Comparison of ENCODE assay signal across 10 cellular contexts in the genomic region with DNA sequence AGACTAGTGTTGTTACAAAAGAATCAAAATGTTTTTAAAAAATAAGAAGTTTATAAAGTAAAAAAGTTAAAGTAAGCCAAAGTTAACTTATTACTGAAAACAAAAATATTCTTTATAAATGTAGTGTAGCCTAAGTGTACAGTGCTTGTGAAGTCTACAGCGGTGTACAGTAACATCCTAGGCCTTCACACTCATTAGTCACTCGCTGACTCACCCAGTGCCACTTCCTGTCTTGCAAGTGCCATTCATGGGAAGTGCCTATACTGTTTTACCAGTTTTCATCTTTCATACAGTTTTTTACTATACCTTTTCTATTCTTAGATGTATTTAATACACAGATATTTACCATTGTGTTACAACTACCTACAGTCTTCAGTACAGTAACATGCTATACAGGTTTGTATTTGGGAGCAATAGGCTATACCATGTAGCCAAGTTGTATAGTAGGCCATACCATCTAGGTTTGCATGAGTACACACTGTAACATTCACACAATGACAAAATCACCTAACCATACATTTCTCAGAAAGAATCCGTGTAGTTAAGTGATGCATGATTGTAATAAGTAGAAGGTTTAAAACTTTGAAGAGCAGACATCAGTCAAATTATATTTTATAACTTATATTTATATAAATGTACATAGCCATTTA. TPM values are rescaled to one million over a fixed set of nuclear protein-coding genes. Genes with fewer than 3 reads are reported as not detected.
DNase-seq lines count a peak whose midpoint lies in the region; ATAC-seq, FAIRE-seq and TF ChIP-seq lines count a peak whose summit lies in the region.
"Had no signal": no experiment of that assay in that cellular context is flagged by ENCODE, and none has a peak within 500 bp of the region (broad histone marks: within the 10 kb centered on the region; RNA-seq: fewer than 3 reads in every experiment).

No MANE protein-coding gene starts in this region.

- DNase-seq in HL-60 (ENCODE audit: low read depth in 1 of 2, low spot score in 1 of 2) (peak; percentile 47 to 86), immature natural killer cell (peak; percentile 11 to 47 (median 20)), urothelium cell line (ENCODE audit: low spot score) (peak; percentile 43), DMS114 treated with DMSO at 0.1 percent for 48 hours (lab: John Stamatoyannopoulos, UW; ENCODE audit: unreplicated experiment) (no peak), hypothalamus (lab: John Stamatoyannopoulos, UW) (no peak)
- DNase-seq in activated CD8-positive, alpha-beta T cell treated with anti-CD3 and anti-CD28 coated beads, Interleukin-2, amount 10 ng/mL, durations not matched to agents 7 days and 5 days: peak; percentile 56

- no peaks in the 10 kb centered on the region for H3K27me3 ChIP-seq in HL-60 (ENCODE audit: insufficient read depth, poor library complexity, severe bottlenecking)

- no peak overlapping the region; the same call in 1 of the 2 replicates for H3K27ac ChIP-seq in HL-60 (replicated peaks)

- CTCF ChIA-PET in activated CD8-positive, alpha-beta T cell treated with anti-CD3 and anti-CD28 coated beads, Interleukin-2, amount 10 ng/mL, durations not matched to agents 7 days and 5 days (lab: Charles Lee): no interaction called here

- H3K9me3 Mint-ChIP-seq in activated CD8-positive, alpha-beta T cell treated with anti-CD3 and anti-CD28 coated beads, Interleukin-2, amount 10 ng/mL, durations not matched to agents 7 days and 5 days (ENCODE audit: insufficient read depth): no peaks in the 10 kb centered on the region
- H3K9me3 Mint-ChIP-seq in immature natural killer cell: no peaks in the 10 kb centered on the region
- H3K9me3 Mint-ChIP-seq: memory B cell had no signal

- H3K27ac Mint-ChIP-seq in activated CD8-positive, alpha-beta T cell treated with anti-CD3 and anti-CD28 coated beads, Interleukin-2, amount 10 ng/mL, durations not matched to agents 7 days and 5 days: no peak overlapping the region
- H3K27ac Mint-ChIP-seq in immature natural killer cell: peak overlapping the region; percentile 58 to 79 (median 72)
- H3K27ac Mint-ChIP-seq: memory B cell had no signal

- H3K4me1 Mint-ChIP-seq in activated CD8-positive, alpha-beta T cell treated with anti-CD3 and anti-CD28 coated beads, Interleukin-2, amount 10 ng/mL, durations not matched to agents 7 days and 5 days (ENCODE audit: low read depth): peaks cover 6% of the 10 kb centered on the region
- H3K4me1 Mint-ChIP-seq in immature natural killer cell: peaks cover 14 to 22% of the 10 kb centered on the region in 2 donors
- H3K4me1 Mint-ChIP-seq: memory B cell had no signal

- H3K4me3 Mint-ChIP-seq in activated CD8-positive, alpha-beta T cell treated with anti-CD3 and anti-CD28 coated beads, Interleukin-2, amount 10 ng/mL, durations not matched to agents 7 days and 5 days: no peak overlapping the region
- H3K4me3 Mint-ChIP-seq in immature natural killer cell: peak overlapping the region in 2 of 5 donors; percentile 29 to 68
- H3K4me3 Mint-ChIP-seq: memory B cell had no signal

- H3K4me3 ChIP-seq in HL-60 (replicated peaks; ENCODE audit: insufficient read depth, low read length): no peak overlapping the region
- H3K4me3 ChIP-seq: K562 had no signal

- POLR2A ChIA-PET in activated CD8-positive, alpha-beta T cell treated with anti-CD3 and anti-CD28 coated beads, Interleukin-2, amount 10 ng/mL, durations not matched to agents 7 days and 5 days (lab: Charles Lee): no interaction called here

- ATAC-seq in GM18498 (IDR thresholded peaks at IDR 0.05; ENCODE audit: unreplicated experiment): peak; percentile 86
- peak; percentile 83 for ATAC-seq in activated CD8-positive, alpha-beta T cell treated with anti-CD3 and anti-CD28 coated beads, Interleukin-2, amount 10 ng/mL, durations not matched to agents 7 days and 5 days
- ATAC-seq in GM21737 (IDR thresholded peaks at IDR 0.05; ENCODE audit: unreplicated experiment): no peak
- ATAC-seq: K562 had no signal

- no peak for TF ChIP-seq CTCF in HL-60 (IDR thresholded peaks at IDR 0.05; ENCODE audit: insufficient read depth, low read length)

- H3K27me3 Mint-ChIP-seq in activated CD8-positive, alpha-beta T cell treated with anti-CD3 and anti-CD28 coated beads, Interleukin-2, amount 10 ng/mL, durations not matched to agents 7 days and 5 days (ENCODE audit: low read depth): no peaks in the 10 kb centered on the region
- peaks cover 0 to 2% (median 0%) of the 10 kb centered on the region in 3 donors for H3K27me3 Mint-ChIP-seq in immature natural killer cell (ENCODE audit: low read depth in 3 of 3)

- FAIRE-seq in urothelium cell line (lab: Jason Lieb, UNC): no peak
- FAIRE-seq: K562 had no signal

- no peaks in the 10 kb centered on the region for H3K36me3 Mint-ChIP-seq in activated CD8-positive, alpha-beta T cell treated with anti-CD3 and anti-CD28 coated beads, Interleukin-2, amount 10 ng/mL, durations not matched to agents 7 days and 5 days (ENCODE audit: low read depth)
- no peaks in the 10 kb centered on the region for H3K36me3 Mint-ChIP-seq in immature natural killer cell
- H3K36me3 Mint-ChIP-seq: memory B cell had no signal

RNA-seq across cellular contexts. Expression of a gene that starts 13.4 kb away (rescaled TPM):
- total RNA-seq in activated CD8-positive, alpha-beta T cell treated with anti-CD3 and anti-CD28 coated beads, Interleukin-2, amount 10 ng/mL, durations not matched to agents 7 days and 5 days: not detected
- polyA plus RNA-seq in immature natural killer cell: not detected
- total RNA-seq: K562 had no signal
- polyA plus RNA-seq: K562 had no signal

Comparison
In these comparisons a context has a peak if more than half of its experiments do, and no peak if none do; other contexts are left out.
1. DNase-seq: peak in HL-60 (2 of 2), activated CD8-positive, alpha-beta T cell treated with anti-CD3 and anti-CD28 coated beads, Interleukin-2, amount 10 ng/mL, durations not matched to agents 7 days and 5 days (single experiment), immature natural killer cell (3 of 3) and urothelium cell line (single experiment); none in DMS114 treated with DMSO at 0.1 percent for 48 hours (single experiment) and hypothalamus (0 of 51).